ENCODE assay signal across 14 cellular contexts in the genomic region with DNA sequence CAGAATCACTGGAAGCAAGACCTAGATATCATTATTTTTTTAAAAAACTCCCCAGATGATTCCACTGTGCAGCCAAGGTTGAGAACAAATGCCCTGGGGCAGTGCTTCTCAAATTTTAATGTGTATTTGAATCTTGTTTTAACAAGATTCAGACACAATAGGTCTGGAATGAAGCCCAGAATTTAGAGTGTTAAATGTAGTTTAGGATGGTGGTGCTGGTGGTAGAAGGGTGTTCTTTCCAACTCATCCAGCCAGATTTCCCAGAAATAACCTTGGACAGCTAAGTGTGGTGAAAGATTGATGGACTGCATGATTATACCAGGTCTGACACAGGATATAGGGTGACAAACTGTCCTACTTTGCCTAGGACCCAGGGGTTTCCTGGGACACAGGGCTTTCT.
A peak's percentile ranks its signal among the peaks of the same experiment; 100 is the strongest.
DNase-seq lines count a peak whose midpoint lies in the region; ATAC-seq, FAIRE-seq and TF ChIP-seq lines count a peak whose summit lies in the region.
"Had no signal": no experiment of that assay in that cellular context is flagged by ENCODE, and none has a peak within 500 bp of the region (broad histone marks: within the 10 kb centered on the region; RNA-seq: fewer than 3 reads in every experiment).

No MANE protein-coding gene starts in this region.

- H3K4me1 ChIP-seq in HAP-1 (peaks cover 54% of the 10 kb centered on the region), H1 (replicated peaks in 1 of 4; ENCODE audit: control insufficient read depth in 3 of 4, insufficient read depth in 4 of 4, low read length in 3 of 4) (peaks cover 0 to 10% (median 4%) of the 10 kb centered on the region in 4 experiments; a peak in 3 of 7 replicates)
- H3K4me1 ChIP-seq: heart right ventricle, pancreas had no signal

- DNase-seq in A172 (ENCODE audit: low spot score) (peak; percentile 40), HAP-1 (ENCODE audit: low spot score in 2 of 2) (peak; percentile 93 to 97), NCI-H345 (lab: John Stamatoyannopoulos, UW) (peak; percentile 87), H1 (ENCODE audit: low read depth in 1 of 2, low spot score in 2 of 2) (no peak), RCC 7860 (ENCODE audit: low spot score) (no peak), posterior vena cava (ENCODE audit: low spot score) (no peak)
- DNase-seq in stimulated activated CD8-positive, alpha-beta memory T cell treated with anti-CD3 and anti-CD28 coated beads, Interleukin-4, amount 100 ng/mL, for 48 hours, result no peak
- DNase-seq: H7; heart right ventricle; pancreas; stimulated activated CD4-positive, alpha-beta T cell treated with anti-CD3 and anti-CD28 coated beads, Interleukin-12 subunit alpha, Interleukin-12 subunit beta, amount 100 ng/mL, for 4 hours; T-helper 2 cell had no signal

- H4K5ac ChIP-seq in H1 (ENCODE audit: insufficient read length, low read depth, low read length), result peak overlapping the region; percentile 54

- no peaks in the 10 kb centered on the region for H3K27me3 ChIP-seq in HAP-1 (ENCODE audit: low read depth)
- no peaks in the 10 kb centered on the region for H3K27me3 ChIP-seq in H1 (replicated peaks in 1 of 4; ENCODE audit: control insufficient read depth in 3 of 4, extremely low read depth in 1 of 4, insufficient read depth in 3 of 4, low read length in 3 of 4)

- no peak overlapping the region for H3K27ac ChIP-seq in H1 (ENCODE audit: low read depth, low read length)
- H3K27ac ChIP-seq: heart right ventricle, pancreas had no signal

- H2BK20ac ChIP-seq in H1 (ENCODE audit: low read length), result peak overlapping the region; percentile 3; the same call in 1 of the 2 replicates

- H2AK5ac ChIP-seq in H1 (ENCODE audit: low read depth, low read length), result no peak overlapping the region

- no peak for TF ChIP-seq POLR2A in H1 (IDR thresholded peaks at IDR 0.05; ENCODE audit: control extremely low read depth in 1 of 2, low read depth in 2 of 2, low read length in 2 of 2)

- no peak overlapping the region for H4K8ac ChIP-seq in H1 (ENCODE audit: extremely low read depth, insufficient read depth, low read length)

- H2AFZ ChIP-seq in H1 (ENCODE audit: low read length), result no peak overlapping the region

- no peaks in the 10 kb centered on the region for H3K79me2 ChIP-seq in H1 (ENCODE audit: control insufficient read depth in 1 of 2, insufficient read depth in 2 of 2, low read length in 2 of 2)

- H3K36me3 ChIP-seq in HAP-1 (replicated peaks), result no peaks in the 10 kb centered on the region
- no peaks in the 10 kb centered on the region for H3K36me3 ChIP-seq in H1 (ENCODE audit: control insufficient read depth in 2 of 4, insufficient read depth in 4 of 4, low read length in 3 of 4)
- H3K36me3 ChIP-seq: heart right ventricle, pancreas had no signal

- H3K4me3 ChIP-seq in HAP-1, result no peak overlapping the region
- H3K4me3 ChIP-seq in H1 (ENCODE audit: extremely low read depth in 1 of 4, insufficient read depth in 2 of 4, low read depth in 3 of 4, low read length in 4 of 4), result no peak overlapping the region
- H3K4me3 ChIP-seq: heart right ventricle, pancreas had no signal

- H2BK5ac ChIP-seq in H1 (ENCODE audit: low read depth, low read length), result peak overlapping the region; percentile 79; the same call in 1 of the 2 replicates

- no peak overlapping the region for H3K23ac ChIP-seq in H1 (ENCODE audit: insufficient read length)

- no peak overlapping the region for H3K18ac ChIP-seq in H1 (ENCODE audit: extremely low read depth, low read length)

- POLR2A ChIA-PET in H1 (lab: Charles Lee; ENCODE audit: partially characterized antibody), result no interaction called here

- H3K23me2 ChIP-seq in H1 (ENCODE audit: low read depth, low read length), result 0 out of 2 replicates have a peak, but pooled peaks cover 1% of the 10 kb centered on the region

- FAIRE-seq in H1 (lab: Jason Lieb, UNC), result peak; percentile 19
- no peak for FAIRE-seq in RCC 7860 (lab: Jason Lieb, UNC)
- FAIRE-seq: D721Med, pancreas had no signal

- no peak overlapping the region for H3K14ac ChIP-seq in H1 (ENCODE audit: insufficient read length)

- no peak overlapping the region for H3K4me2 ChIP-seq in H1 (ENCODE audit: insufficient read depth in 1 of 2, low read depth in 2 of 2, low read length in 2 of 2)

- no peak overlapping the region for H3K9ac ChIP-seq in H1 (replicated peaks in 1 of 4; ENCODE audit: extremely low read depth in 1 of 4, low read depth in 3 of 4, low read length in 3 of 4)

- no peak overlapping the region for H2BK15ac ChIP-seq in H1 (ENCODE audit: low read length)

- intact Hi-C loops in posterior vena cava (cut with DNase I), result no loop called here

- no peak for TF ChIP-seq EP300 in H1 (IDR thresholded peaks at IDR 0.05; ENCODE audit: borderline replicate concordance in 1 of 2, low read depth in 2 of 2, low read length in 2 of 2)

- no peaks in the 10 kb centered on the region for H3K79me1 ChIP-seq in H1 (ENCODE audit: low read depth, low read length)

- H3K4ac ChIP-seq in H1 (replicated peaks; ENCODE audit: insufficient read length, low read depth, low read length), result no peak overlapping the region

- TF ChIP-seq CTCF in H1 (IDR thresholded peaks at IDR 0.05; ENCODE audit: control extremely low read depth in 1 of 3, insufficient read depth in 1 of 3, low read depth in 1 of 3, low read length in 3 of 3), result no peak

- H2BK120ac ChIP-seq in H1 (replicated peaks; ENCODE audit: low read depth, low read length), result peak overlapping the region; percentile 92

- H3K56ac ChIP-seq in H1 (replicated peaks; ENCODE audit: insufficient read length, low read depth, low read length), result no peak overlapping the region

- CTCF ChIA-PET in H1 (lab: Charles Lee; ENCODE audit: partially characterized antibody), result no interaction called here

- H2BK12ac ChIP-seq in H1 (ENCODE audit: low read depth, low read length), result peak overlapping the region; percentile 62; the same call in 1 of the 2 replicates

- peak overlapping the region; percentile 79 for H4K91ac ChIP-seq in H1 (replicated peaks; ENCODE audit: insufficient read length, low read length)

- no peak for TF ChIP-seq RAD21 in H1 (IDR thresholded peaks at IDR 0.05 in 1 of 2, conservative IDR thresholded peaks at IDR 0.05 in 1 of 2; ENCODE audit: low read depth in 2 of 2, low read length in 2 of 2)

- no peaks in the 10 kb centered on the region for H4K20me1 ChIP-seq in H1 (replicated peaks in 1 of 2; ENCODE audit: control insufficient read depth in 1 of 2, insufficient read depth in 2 of 2, low read length in 2 of 2)

- ATAC-seq in GM21423 (IDR thresholded peaks at IDR 0.05; ENCODE audit: unreplicated experiment), result no peak
- ATAC-seq: pancreas had no signal

- H3K9me3 ChIP-seq in HAP-1 (peaks cover 2% of the 10 kb centered on the region; the same call in 1 of the 2 replicates), H1 (ENCODE audit: insufficient read depth in 2 of 2, low read depth in 1 of 2, low read length in 1 of 2) (peaks cover 0 to 5% of the 10 kb centered on the region in 2 experiments; a peak in 1 of 4 replicates)
- H3K9me3 ChIP-seq: pancreas had no signal

- in situ Hi-C loops in HAP-1 (cut with MboI; ENCODE audit: low sequenced_read_pairs), result no loop called here

TF ChIP-seq in H1, 55 proteins besides CTCF, POLR2A, EP300 and RAD21:
- TF ChIP-seq SUZ12 (IDR thresholded peaks at IDR 0.05; ENCODE audit: low read length), result no peak

Comparison
In these comparisons a context has a peak if more than half of its experiments do, and no peak if none do; other contexts are left out.
1. DNase-seq: peak in A172 (single experiment), HAP-1 (2 of 2) and NCI-H345 (single experiment); none in H1 (0 of 2), RCC 7860 (single experiment), posterior vena cava (single experiment) and stimulated activated CD8-positive, alpha-beta memory T cell treated with anti-CD3 and anti-CD28 coated beads, Interleukin-4, amount 100 ng/mL, for 48 hours (single experiment).